ENCODE assay signal across 10 cellular contexts in genomic region chr3:161305095-161305991, GRCh38.
DNase-seq lines count a peak whose midpoint lies in the region; ATAC-seq, FAIRE-seq and TF ChIP-seq lines count a peak whose summit lies in the region.
"Had no signal": no experiment of that assay in that cellular context is flagged by ENCODE, and none has a peak within 500 bp of the region (broad histone marks: within the 10 kb centered on the region; RNA-seq: fewer than 3 reads in every experiment).

No MANE protein-coding gene starts in this region.

- peak; percentile 38 to 71 (median 52) for TF ChIP-seq CTCF in GM12878 (IDR thresholded peaks at IDR 0.05 in 2 of 3, conservative IDR thresholded peaks at IDR 0.05 in 1 of 3; ENCODE audit: control insufficient read depth in 2 of 3, extremely low read depth in 1 of 3, insufficient read depth in 1 of 3, low read depth in 3 of 3, low read length in 3 of 3)

- no peak for TF ChIP-seq POLR2A in GM12878 (IDR thresholded peaks at IDR 0.05; ENCODE audit: low read depth, low read length)

- H3K4me3 Mint-ChIP-seq in naive thymus-derived CD4-positive, alpha-beta T cell, result no peak overlapping the region
- H3K4me3 Mint-ChIP-seq in activated T-cell treated with anti-CD3 and anti-CD28 coated beads, Interleukin-2, amount 50 U/mL, for 24 hours, result no peak overlapping the region

- no peaks in the 10 kb centered on the region for H3K27me3 ChIP-seq in GM12878 (replicated peaks in 1 of 2; ENCODE audit: control insufficient read depth in 2 of 2, insufficient read depth in 2 of 2, low read length in 1 of 2)
- H3K27me3 ChIP-seq in naive thymus-derived CD4-positive, alpha-beta T cell (ENCODE audit: control insufficient read depth in 2 of 2, insufficient read depth in 2 of 2, low read length in 2 of 2), result no peaks in the 10 kb centered on the region
- H3K27me3 ChIP-seq: BLaER1 treated with 17β-estradiol and CSF1 and Interleukin-3, amounts not matched to agents 10 nM and 100 nM had no signal

- peaks cover 0 to 11% (median 0%) of the 10 kb centered on the region in 5 donors for H3K36me3 Mint-ChIP-seq in naive thymus-derived CD4-positive, alpha-beta T cell
- H3K36me3 Mint-ChIP-seq in activated T-cell treated with anti-CD3 and anti-CD28 coated beads, Interleukin-2, amount 50 U/mL, for 24 hours (ENCODE audit: low read depth), result no peaks in the 10 kb centered on the region

- peak; percentile 22; the same call in 1 of the 2 replicates for TF ChIP-seq RAD21 in GM12878 (IDR thresholded peaks at IDR 0.05; ENCODE audit: insufficient read depth, low read depth, low read length)

- H3K79me2 ChIP-seq in GM12878 (ENCODE audit: control insufficient read depth, insufficient read depth, low read length), result no peaks in the 10 kb centered on the region

- no peak overlapping the region for H3K27ac ChIP-seq in GM12878 (ENCODE audit: control insufficient read depth, insufficient read depth)
- no peak overlapping the region for H3K27ac ChIP-seq in naive thymus-derived CD4-positive, alpha-beta T cell (ENCODE audit: low read depth, low read length)
- H3K27ac ChIP-seq: BLaER1 treated with 17β-estradiol and CSF1 and Interleukin-3, amounts not matched to agents 10 nM and 100 nM had no signal

- peaks cover 15% of the 10 kb centered on the region; the same call in 2 of the 3 replicates for H3K9me3 ChIP-seq in GM12878 (replicated peaks; ENCODE audit: control insufficient read depth, insufficient read depth, low read length)
- no peaks in the 10 kb centered on the region for H3K9me3 ChIP-seq in naive thymus-derived CD4-positive, alpha-beta T cell (ENCODE audit: control insufficient read depth in 2 of 3, low read length in 3 of 3)

- RAD21 ChIA-PET in GM12878 (lab: Charles Lee; ENCODE audit: unreplicated experiment), result interaction anchor here (1.2 kb wide), 1 partner anchor 101 kb away, joined by 3 read pairs; no protein-coding TSS in a partner anchor

- H3K4me2 ChIP-seq in GM12878 (ENCODE audit: control insufficient read depth, insufficient read depth), result no peak overlapping the region
- H3K4me2 ChIP-seq: BLaER1 treated with 17β-estradiol and CSF1 and Interleukin-3, amounts not matched to agents 10 nM and 100 nM had no signal

- H3K4me3 ChIP-seq in GM12878, result no peak overlapping the region
- no peak overlapping the region for H3K4me3 ChIP-seq in naive thymus-derived CD4-positive, alpha-beta T cell (ENCODE audit: low read length)
- H3K4me3 ChIP-seq: BLaER1 treated with 17β-estradiol and CSF1 and Interleukin-3, amounts not matched to agents 10 nM and 100 nM had no signal

- H4K20me1 ChIP-seq in GM12878 (ENCODE audit: control insufficient read depth, insufficient read depth), result no peaks in the 10 kb centered on the region
- H4K20me1 ChIP-seq: BLaER1 treated with 17β-estradiol and CSF1 and Interleukin-3, amounts not matched to agents 10 nM and 100 nM had no signal

- no peak for TF ChIP-seq EP300 in GM12878 (IDR thresholded peaks at IDR 0.05; ENCODE audit: borderline replicate concordance in 1 of 2, control insufficient read depth in 1 of 2, low read depth in 2 of 2, low read length in 2 of 2)

- peaks cover 4 to 49% (median 38%) of the 10 kb centered on the region in 7 donors for H3K4me1 Mint-ChIP-seq in naive thymus-derived CD4-positive, alpha-beta T cell
- peaks cover 32% of the 10 kb centered on the region for H3K4me1 Mint-ChIP-seq in activated T-cell treated with anti-CD3 and anti-CD28 coated beads, Interleukin-2, amount 50 U/mL, for 24 hours (ENCODE audit: low read depth)

- no TSS peak for BruUV-seq in GM12878 (replicated peaks; lab: Mats Ljungman, UMichigan)

- peaks cover 0 to 21% (median 8%) of the 10 kb centered on the region in 11 donors for H3K9me3 Mint-ChIP-seq in naive thymus-derived CD4-positive, alpha-beta T cell
- peaks cover 7% of the 10 kb centered on the region for H3K9me3 Mint-ChIP-seq in activated T-cell treated with anti-CD3 and anti-CD28 coated beads, Interleukin-2, amount 50 U/mL, for 24 hours

- intact Hi-C loops in GM12878 (cut with micrococcal nuclease; ENCODE audit: unreplicated experiment), result loop anchor here (1.0 kb wide), 1 partner anchor 104 kb away; no protein-coding TSS in a partner anchor
- intact Hi-C loops in naive thymus-derived CD4-positive, alpha-beta T cell (cut with micrococcal nuclease), result loop anchor here (1.0 kb wide), 2 partner anchors 67 to 104 kb away; no protein-coding TSS in a partner anchor

- H3K9ac ChIP-seq in GM12878 (ENCODE audit: control insufficient read depth, insufficient read depth, low read length), result no peak overlapping the region
- H3K9ac ChIP-seq: BLaER1 treated with 17β-estradiol and CSF1 and Interleukin-3, amounts not matched to agents 10 nM and 100 nM had no signal

- 95% methylated on average over 2 of the region's 2 CpGs for WGBS in GM12878 (ENCODE audit: insufficient coverage, insufficient replicate concordance, low lambda C conversion rate, missing lambda C conversion rate)

- no peak overlapping the region for H2AFZ ChIP-seq in GM12878 (ENCODE audit: control insufficient read depth, low read depth, low read length)

- no peak for FAIRE-seq in HTR-8/SVneo (lab: Jason Lieb, UNC)
- peak; percentile 73 for FAIRE-seq in GM12878 (lab: Jason Lieb, UNC)
- FAIRE-seq: TTC549 had no signal

- in situ Hi-C loops in GM12878 (cut with MboI), result no loop called here

- no peaks in the 10 kb centered on the region for H3K36me3 ChIP-seq in GM12878 (ENCODE audit: control insufficient read depth in 2 of 2, insufficient read depth in 2 of 2, low read length in 1 of 2)
- H3K36me3 ChIP-seq in naive thymus-derived CD4-positive, alpha-beta T cell (ENCODE audit: control insufficient read depth in 2 of 3, insufficient read depth in 3 of 3, low read length in 3 of 3), result no peaks in the 10 kb centered on the region
- H3K36me3 ChIP-seq: BLaER1 treated with 17β-estradiol and CSF1 and Interleukin-3, amounts not matched to agents 10 nM and 100 nM had no signal

- H3K27me3 Mint-ChIP-seq in naive thymus-derived CD4-positive, alpha-beta T cell, result peaks cover 0 to 70% (median 0%) of the 10 kb centered on the region in 5 donors
- H3K27me3 Mint-ChIP-seq in activated T-cell treated with anti-CD3 and anti-CD28 coated beads, Interleukin-2, amount 50 U/mL, for 24 hours, result peaks cover 7% of the 10 kb centered on the region

- CTCF ChIA-PET in GM12878 (lab: Yijun Ruan, JAX), result interaction anchor here (0.6 to 2.8 kb wide), 10 partner anchors 13 to 118 kb away, joined by 3 to 7 read pairs (median 4); no protein-coding TSS in a partner anchor
- CTCF ChIA-PET in naive thymus-derived CD4-positive, alpha-beta T cell (lab: Charles Lee), result interaction anchor here (0.6 to 3.0 kb wide), 12 partner anchors 12 to 117 kb away, joined by 3 to 11 read pairs (median 3); no protein-coding TSS in a partner anchor

- H3K4me1 ChIP-seq in GM12878 (ENCODE audit: control insufficient read depth, insufficient read depth, low read length), result no peaks in the 10 kb centered on the region
- H3K4me1 ChIP-seq in naive thymus-derived CD4-positive, alpha-beta T cell (ENCODE audit: control insufficient read depth in 2 of 2, insufficient read depth in 2 of 2, low read length in 2 of 2), result peaks cover 18 to 20% of the 10 kb centered on the region in 2 donors

- POLR2A ChIA-PET in GM12878 (lab: Charles Lee), result no interaction called here
- POLR2A ChIA-PET in naive thymus-derived CD4-positive, alpha-beta T cell (lab: Charles Lee), result interaction anchor here (0.6 kb wide), 1 partner anchor 742 kb away, joined by 3 read pairs; no protein-coding TSS in a partner anchor

- DNase-seq in NCI-H1436 (lab: John Stamatoyannopoulos, UW) (peak; percentile 31), NCI-H1436 treated with DMSO at 0.1 percent for 48 hours (lab: John Stamatoyannopoulos, UW) (no peak), HTR-8/SVneo (ENCODE audit: insufficient read length, low spot score) (peak; percentile 10), GM12878 (ENCODE audit: low read depth, low spot score) (no peak)
- DNase-seq in naive thymus-derived CD4-positive, alpha-beta T cell, result peak in 5 of 9 donors; percentile 21 to 41 (median 25)
- no peak for DNase-seq in activated T-cell treated with anti-CD3 and anti-CD28 coated beads, Interleukin-2, amount 50 U/mL, for 24 hours
- DNase-seq in NK-92 treated with Interleukin-12 subunit alpha and Interleukin-12 subunit beta, amount 100 ng/mL, for 24 hours (lab: John Stamatoyannopoulos, UW), result no peak

- no peak overlapping the region for H3K27ac Mint-ChIP-seq in naive thymus-derived CD4-positive, alpha-beta T cell
- H3K27ac Mint-ChIP-seq in activated T-cell treated with anti-CD3 and anti-CD28 coated beads, Interleukin-2, amount 50 U/mL, for 24 hours, result no peak overlapping the region

- SMC1A ChIA-PET in GM12878 (lab: Charles Lee; ENCODE audit: uncharacterized antibody, unreplicated experiment), result interaction anchor here (0.6 to 5.3 kb wide), 5 partner anchors 12 to 318 kb away, joined by 3 to 23 read pairs (median 3); no protein-coding TSS in a partner anchor

- peak; percentile 51 for ATAC-seq in GM12878
- peak; percentile 51 for ATAC-seq in naive thymus-derived CD4-positive, alpha-beta T cell
- ATAC-seq in HG03108 (IDR thresholded peaks at IDR 0.05; ENCODE audit: unreplicated experiment), result no peak

TF ChIP-seq in GM12878, 131 proteins besides CTCF, POLR2A, EP300 and RAD21:
- TF ChIP-seq MYC (IDR thresholded peaks at IDR 0.05; ENCODE audit: insufficient read depth, insufficient read length, insufficient replicate concordance, low read length, severe bottlenecking) (no peak), SP1 (IDR thresholded peaks at IDR 0.05; ENCODE audit: low read depth, low read length) (no peak), GATAD2B (conservative IDR thresholded peaks at IDR 0.05; ENCODE audit: low read depth) (no peak), POU2F2 (IDR thresholded peaks at IDR 0.05; ENCODE audit: borderline replicate concordance, low read depth, low read length) (no peak), EED (IDR thresholded peaks at IDR 0.05; ENCODE audit: low read depth) (no peak), HDGF (IDR thresholded peaks at IDR 0.05) (no peak), KDM1A (IDR thresholded peaks at IDR 0.05; ENCODE audit: borderline replicate concordance) (no peak), FOXK2 (IDR thresholded peaks at IDR 0.05) (no peak)
- TF ChIP-seq, protein P1, sequence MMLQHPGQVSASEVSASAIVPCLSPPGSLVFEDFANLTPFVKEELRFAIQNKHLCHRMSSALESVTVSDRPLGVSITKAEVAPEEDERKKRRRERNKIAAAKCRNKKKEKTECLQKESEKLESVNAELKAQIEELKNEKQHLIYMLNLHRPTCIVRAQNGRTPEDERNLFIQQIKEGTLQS (IDR thresholded peaks at IDR 0.05; ENCODE audit: borderline replicate concordance, extremely low read depth, low read depth, low read length), result no peak

Comparison
In these comparisons a context has a peak if more than half of its experiments do, and no peak if none do; other contexts are left out.
1. DNase-seq: peak in NCI-H1436 (single experiment), HTR-8/SVneo (single experiment) and naive thymus-derived CD4-positive, alpha-beta T cell (5 of 9); none in NCI-H1436 treated with DMSO at 0.1 percent for 48 hours (single experiment), GM12878 (single experiment), activated T-cell treated with anti-CD3 and anti-CD28 coated beads, Interleukin-2, amount 50 U/mL, for 24 hours (single experiment) and NK-92 treated with Interleukin-12 subunit alpha and Interleukin-12 subunit beta, amount 100 ng/mL, for 24 hours (single experiment).